ENCODE assay signal across 8 cellular contexts in genomic region chr21:15729346-15729673, GRCh38. TPM values are rescaled to one million over a fixed set of nuclear protein-coding genes. Genes with fewer than 3 reads are reported as not detected.
DNase-seq lines count a peak whose midpoint lies in the region; ATAC-seq, FAIRE-seq and TF ChIP-seq lines count a peak whose summit lies in the region.

No MANE protein-coding gene starts in this region.

- H4K20me1 ChIP-seq in K562 (replicated peaks; ENCODE audit: control insufficient read depth, insufficient read depth, low read length) = no peaks in the 10 kb centered on the region

- H3K9ac ChIP-seq in K562 (ENCODE audit: insufficient read depth in 1 of 2, low read depth in 2 of 2, low read length in 2 of 2) = peak overlapping the region; percentile 74 to 95

- H3K79me2 ChIP-seq in K562 (ENCODE audit: control insufficient read depth, insufficient read depth, low read length) = peaks cover 41% of the 10 kb centered on the region

- H3K9me3 ChIP-seq in K562 (replicated peaks; ENCODE audit: control insufficient read depth, insufficient read depth, low read depth, low read length) (no peaks in the 10 kb centered on the region), lower lobe of right lung (no peaks in the 10 kb centered on the region), tibial nerve (no peaks in the 10 kb centered on the region)

- no peaks in the 10 kb centered on the region for H3K36me3 Mint-ChIP-seq in activated T-cell treated with anti-CD3 and anti-CD28 coated beads, Interleukin-2, amount 50 U/mL, for 4 hours (ENCODE audit: insufficient read depth)

- H3K27me3 ChIP-seq in K562 (ENCODE audit: control insufficient read depth in 2 of 2, insufficient read depth in 2 of 2, low read length in 2 of 2) (no peaks in the 10 kb centered on the region), lower lobe of right lung (ENCODE audit: low read depth) (no peaks in the 10 kb centered on the region), tibial nerve (no peaks in the 10 kb centered on the region)

- POLR2A ChIA-PET in K562 (lab: Yijun Ruan, JAX) = interaction anchor here (0.6 kb wide), 1 partner anchor 19 kb away, joined by 4 read pairs; no protein-coding TSS in a partner anchor

- TF ChIP-seq EP300 in K562 (IDR thresholded peaks at IDR 0.05; ENCODE audit: low read length) (no peak), tibial nerve (IDR thresholded peaks at IDR 0.05) (no peak)

- H3K36me3 ChIP-seq in K562 (ENCODE audit: control insufficient read depth, insufficient read depth, low read length) (no peaks in the 10 kb centered on the region), lower lobe of right lung (no peaks in the 10 kb centered on the region), tibial nerve (no peaks in the 10 kb centered on the region)

- H3K27ac ChIP-seq in K562 (ENCODE audit: extremely low read depth, low read depth, low read length) = peak overlapping the region; percentile 67
- H3K27ac ChIP-seq in lower lobe of right lung = peak overlapping the region; percentile 90
- H3K27ac ChIP-seq in tibial nerve = peak overlapping the region; percentile 92 to 98 (median 94)

- TF ChIP-seq RAD21 in K562 (CRISPR knock-in tag; conservative IDR thresholded peaks at IDR 0.05 in 1 of 2, IDR thresholded peaks at IDR 0.05 in 1 of 2) = no peak

- 6% methylated on average over 11 of the region's 11 CpGs for WGBS in K562 (ENCODE audit: insufficient coverage, low coverage, missing lambda C conversion rate)
- WGBS in tibial nerve, 2 donors = 2 to 4% methylated on average over 11 of the region's 11 CpGs

- no peaks in the 10 kb centered on the region for H3K9me3 Mint-ChIP-seq in activated T-cell treated with anti-CD3 and anti-CD28 coated beads, Interleukin-2, amount 50 U/mL, for 4 hours

- peak; percentile 66; the same call in 1 of the 2 replicates for TF ChIP-seq POLR2A in K562 (conservative IDR thresholded peaks at IDR 0.05)
- TF ChIP-seq POLR2A in tibial nerve (IDR thresholded peaks at IDR 0.05) = no peak

- DNase-seq in activated T-cell treated with anti-CD3 and anti-CD28 coated beads, Interleukin-2, amount 50 U/mL, for 4 hours = no peak
- DNase-seq in activated T-cell treated with anti-CD3 and anti-CD28 coated beads for 4 hours (no peak), K562 (ENCODE audit: extremely low read depth in 1 of 4, low spot score in 3 of 4) (no peak), lower lobe of right lung (no peak), tibial nerve (ENCODE audit: low spot score in 2 of 2) (no peak), hepatic stellate cell (ENCODE audit: low spot score) (no peak), NCI-H1436 (lab: John Stamatoyannopoulos, UW) (no peak)

- peaks cover 3% of the 10 kb centered on the region for H3K27me3 Mint-ChIP-seq in activated T-cell treated with anti-CD3 and anti-CD28 coated beads, Interleukin-2, amount 50 U/mL, for 4 hours (ENCODE audit: low read depth)

- intact Hi-C loops in K562 (cut with micrococcal nuclease) (no loop called here), lower lobe of right lung (cut with DNase I) (no loop called here)

- FAIRE-seq in K562 (lab: Jason Lieb, UNC) = no peak

- H3K4me1 Mint-ChIP-seq in activated T-cell treated with anti-CD3 and anti-CD28 coated beads, Interleukin-2, amount 50 U/mL, for 4 hours (ENCODE audit: low read depth) = peaks cover 25% of the 10 kb centered on the region

- H3K4me3 ChIP-seq in K562 (peak overlapping the region; percentile 72), lower lobe of right lung (peak overlapping the region; percentile 74), tibial nerve (peak overlapping the region; percentile 53 to 99 (median 78))

- BruUV-seq in K562 (replicated peaks; lab: Mats Ljungman, UMichigan) = no TSS peak

- CTCF ChIA-PET in K562 (lab: Yijun Ruan, JAX; ENCODE audit: low intra/inter-chr PET ratio) = no interaction called here

- TF ChIP-seq CTCF in K562 (IDR thresholded peaks at IDR 0.05 in 2 of 3, conservative IDR thresholded peaks at IDR 0.05 in 1 of 3; ENCODE audit: insufficient read depth in 2 of 3, low read depth in 1 of 3, low read length in 3 of 3) (no peak), lower lobe of right lung (IDR thresholded peaks at IDR 0.05) (no peak), tibial nerve (IDR thresholded peaks at IDR 0.05) (no peak)

- H3K4me3 Mint-ChIP-seq in activated T-cell treated with anti-CD3 and anti-CD28 coated beads, Interleukin-2, amount 50 U/mL, for 4 hours = peak overlapping the region; percentile 77

- H2AFZ ChIP-seq in K562 (ENCODE audit: low read depth, low read length) = peak overlapping the region; percentile 99

- in situ Hi-C loops in K562 (cut with MboI) = no loop called here

- peak overlapping the region; percentile 82 for H3K4me2 ChIP-seq in K562 (ENCODE audit: insufficient read depth, low read length)

- H3K4me1 ChIP-seq in K562 (replicated peaks in 1 of 2; ENCODE audit: control insufficient read depth in 2 of 2, insufficient read depth in 2 of 2, low read length in 2 of 2) (peaks cover 3 to 4% of the 10 kb centered on the region in 2 experiments; a peak in 2 of 5 replicates), lower lobe of right lung (peaks cover 33% of the 10 kb centered on the region), tibial nerve (peaks cover 0 to 34% (median 17%) of the 10 kb centered on the region in 4 donors)

- no peaks in the 10 kb centered on the region for H3K9me1 ChIP-seq in K562 (ENCODE audit: control insufficient read depth, insufficient read depth, low read length)

- ATAC-seq in activated T-cell treated with anti-CD3 and anti-CD28 coated beads, Interleukin-2, amount 50 U/mL, for 4 hours = no peak
- ATAC-seq in K562 (no peak), lower lobe of right lung (no peak), GM21619 (IDR thresholded peaks at IDR 0.05; ENCODE audit: unreplicated experiment) (no peak)

TF ChIP-seq in K562, 482 proteins besides CTCF, POLR2A, EP300 and RAD21 (continues in another document):
- TF ChIP-seq PCBP1 (IDR thresholded peaks at IDR 0.05; ENCODE audit: low read depth, low read length, poor library complexity, severe bottlenecking) = peak; percentile 15
- peak; percentile 37; the same call in 1 of the 2 replicates for TF ChIP-seq GTF2E2 (tag; IDR thresholded peaks at IDR 0.05)
- 0 out of 2 replicates have a peak, but pooled peaks have one; percentile 37 for TF ChIP-seq NFRKB (IDR thresholded peaks at IDR 0.05; ENCODE audit: low read depth)
- no peak for TF ChIP-seq ZBTB26 (CRISPR knock-in tag; IDR thresholded peaks at IDR 0.05)
- TF ChIP-seq STAT6 (CRISPR knock-in tag; IDR thresholded peaks at IDR 0.05) = no peak

RNA-seq across cellular contexts. Expression of gene USP25, which starts 0.5 kb away (rescaled TPM):
- 10 to 100 TPM; 28.3 to 31.1 (median 28.4) TPM for total RNA-seq in activated T-cell treated with anti-CD3 and anti-CD28 coated beads, Interleukin-2, amount 50 U/mL, for 4 hours
- 27.5 and 92.2 TPM in 2 replicates for total RNA-seq in K562 (2011; cell fraction: chromatin; rRNA removed; ENCODE audit: low replicate concordance)
- 14.8 and 22.9 TPM in 2 replicates for total RNA-seq in K562 (2011; cell fraction: nucleolus; rRNA removed)
- 34.8 and 45.6 TPM in 2 replicates for total RNA-seq in K562 (2011; cell fraction: nucleoplasm; rRNA removed)
- total RNA-seq in K562 (2014; rRNA removed) (26.4 and 31.4 TPM in 2 replicates), K562 (2014; rRNA removed; fragmentation: Illumina TruSeq; extraction: Trizol) (44.9 and 49.0 TPM in 2 replicates), K562 (2015; rRNA removed; fragmentation: Illumina TruSeq; extraction: Trizol) (36.4 and 42.4 TPM in 2 replicates), K562 (2021) (36.5 and 42.1 TPM in 2 replicates), lower lobe of right lung (74.4 TPM), tibial nerve (10 to 100 TPM; 59.6 to 79.8 (median 69.9) TPM)
- polyA plus RNA-seq in K562 (2011; rRNA removed) (18.5 and 27.7 TPM in 2 replicates), K562 (2014; fragmentation: Illumina TruSeq; extraction: Trizol) (30.4 and 33.8 TPM in 2 replicates), K562 (2014; fragmentation: Nextera tagmentation; extraction: Ambion mirVana) (1 to 10 TPM; 7.8 to 8.0 TPM), K562 (2014; rRNA removed) (16.4 and 23.7 TPM in 2 replicates)
- 7.7 and 11.9 TPM in 2 replicates for polyA plus RNA-seq in K562 (2011; cell fraction: cytosol; rRNA removed)
- 17.4 and 26.8 TPM in 2 replicates for polyA plus RNA-seq in K562 (2011; cell fraction: nucleus; rRNA removed)
- polyA plus RNA-seq in K562 (2012) = 16.4 and 19.6 TPM in 2 replicates
- 135 TPM in 2 replicates for polyA minus RNA-seq in K562 (2011; rRNA and poly(A)+ RNA removed)
- 21.7 and 28.6 TPM in 2 replicates for polyA minus RNA-seq in K562 (2011; cell fraction: cytosol; rRNA and poly(A)+ RNA removed)
- polyA minus RNA-seq in K562 (2011; cell fraction: nucleus; rRNA and poly(A)+ RNA removed) = 61.0 and 114 TPM in 2 replicates
